In the genomic region with DNA sequence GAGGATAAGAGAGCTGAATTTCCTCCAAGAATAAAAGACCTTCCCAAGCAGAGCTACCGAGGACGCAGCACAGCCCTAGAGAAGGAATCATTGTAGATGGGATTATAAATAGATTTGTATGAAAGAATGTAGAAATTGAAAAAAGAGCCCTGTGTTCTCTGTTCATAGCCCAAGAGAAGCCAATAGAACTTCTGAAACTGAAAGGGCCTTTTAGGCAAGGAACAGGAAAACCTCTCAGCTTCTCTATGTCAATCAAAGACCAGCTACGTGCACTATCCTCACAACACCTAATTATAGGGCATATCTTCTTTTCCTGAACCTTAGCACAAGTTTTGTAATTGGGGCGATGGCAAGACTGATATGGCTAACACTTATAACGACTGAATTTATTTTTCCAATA, we compare ENCODE assay signal across 17 cellular contexts.
DNase-seq lines count a peak whose midpoint lies in the region; ATAC-seq and TF ChIP-seq lines count a peak whose summit lies in the region.
"Had no signal": no experiment of that assay in that cellular context is flagged by ENCODE, and none has a peak within 500 bp of the region (broad histone marks: within the 10 kb centered on the region; RNA-seq: fewer than 3 reads in every experiment).

No MANE protein-coding gene starts in this region.

- H3K27me3 Mint-ChIP-seq in stimulated activated naive B cell treated with anti-CD40 and anti-IgM and Interleukin-4, amounts not matched to agents 10 μg/mL and 1 μg/mL and 100 μg/mL, for 72 hours = no peaks in the 10 kb centered on the region
- H3K27me3 Mint-ChIP-seq: activated CD4-positive, alpha-beta T cell treated with anti-CD3 and anti-CD28 coated beads, Interleukin-2, amount 10 ng/mL, durations not matched to agents 7 days and 5 days; CD8-positive, alpha-beta memory T cell had no signal

- H3K9me3 Mint-ChIP-seq in stimulated activated naive B cell treated with anti-CD40 and anti-IgM and Interleukin-4, amounts not matched to agents 10 μg/mL and 1 μg/mL and 100 μg/mL, for 72 hours = no peaks in the 10 kb centered on the region
- H3K9me3 Mint-ChIP-seq: activated CD4-positive, alpha-beta T cell treated with anti-CD3 and anti-CD28 coated beads, Interleukin-2, amount 10 ng/mL, durations not matched to agents 7 days and 5 days; T-helper 2 cell treated with Interferon-gamma antibody and Interleukin-4, amounts not matched to agents 5 μg/mL and 100 μg/mL, for 36 hours had no signal

- no peak overlapping the region for H3K27ac Mint-ChIP-seq in stimulated activated naive B cell treated with anti-CD40 and anti-IgM and Interleukin-4, amounts not matched to agents 10 μg/mL and 1 μg/mL and 100 μg/mL, for 72 hours
- H3K27ac Mint-ChIP-seq: activated CD4-positive, alpha-beta T cell treated with anti-CD3 and anti-CD28 coated beads, Interleukin-2, amount 10 ng/mL, durations not matched to agents 7 days and 5 days; CD8-positive, alpha-beta memory T cell; T-helper 2 cell treated with Interferon-gamma antibody and Interleukin-4, amounts not matched to agents 5 μg/mL and 100 μg/mL, for 36 hours had no signal

- no peak overlapping the region for H3K4me3 ChIP-seq in ACC112 (ENCODE audit: low read depth, low read length)
- no peak overlapping the region for H3K4me3 ChIP-seq in ascending aorta
- H3K4me3 ChIP-seq: K562, pancreas, suprapubic skin had no signal

- H3K9me3 ChIP-seq in ascending aorta = no peaks in the 10 kb centered on the region
- H3K9me3 ChIP-seq: pancreas, suprapubic skin had no signal

- TF ChIP-seq CTCF in ascending aorta (IDR thresholded peaks at IDR 0.05) = no peak

- no peaks in the 10 kb centered on the region for H3K36me3 Mint-ChIP-seq in stimulated activated naive B cell treated with anti-CD40 and anti-IgM and Interleukin-4, amounts not matched to agents 10 μg/mL and 1 μg/mL and 100 μg/mL, for 72 hours
- H3K36me3 Mint-ChIP-seq: CD8-positive, alpha-beta memory T cell had no signal

- H3K27me3 ChIP-seq in ACC112 (ENCODE audit: insufficient read depth, low read length) (no peaks in the 10 kb centered on the region), ascending aorta (no peaks in the 10 kb centered on the region)
- H3K27me3 ChIP-seq: pancreas, suprapubic skin had no signal

- H3K4me1 ChIP-seq in ACC112 (ENCODE audit: control insufficient read depth, insufficient read depth, low read length, unreplicated experiment) = no peaks in the 10 kb centered on the region
- H3K4me1 ChIP-seq in ascending aorta = no peaks in the 10 kb centered on the region
- H3K4me1 ChIP-seq: pancreas, suprapubic skin had no signal

- H3K27ac ChIP-seq in ACC112 (ENCODE audit: low read depth, low read length) (no peak overlapping the region), ascending aorta (no peak overlapping the region)
- H3K27ac ChIP-seq: pancreas, suprapubic skin had no signal

- DNase-seq in MV-4-11 (lab: John Stamatoyannopoulos, UW) = peak; percentile 28
- DNase-seq in hippocampal formation (lab: John Stamatoyannopoulos, UW) = no peak
- DNase-seq in NCI-H2171 (lab: John Stamatoyannopoulos, UW) = no peak
- no peak for DNase-seq in ascending aorta (ENCODE audit: low spot score in 2 of 2)
- DNase-seq in stimulated activated naive B cell treated with anti-CD40 and anti-IgM and Interleukin-4, amounts not matched to agents 10 μg/mL and 1 μg/mL and 100 μg/mL, for 72 hours = no peak
- DNase-seq: activated CD4-positive, alpha-beta T cell treated with anti-CD3 and anti-CD28 coated beads, Interleukin-2, amount 10 ng/mL, durations not matched to agents 7 days and 5 days; activated T-cell treated with anti-CD3 and anti-CD28 coated beads, Interleukin-2, amount 50 U/mL, for 48 hours; CD8-positive, alpha-beta memory T cell; NCI-H187 treated with DMSO at 0.1 percent for 48 hours; pancreas; stimulated activated CD4-positive, alpha-beta T cell treated with anti-CD3 and anti-CD28 coated beads, Interleukin-12 subunit alpha, Interleukin-12 subunit beta, amount 100 ng/mL, for 4 hours had no signal

- no peaks in the 10 kb centered on the region for H3K36me3 ChIP-seq in ACC112 (ENCODE audit: insufficient read depth, low read length)
- no peaks in the 10 kb centered on the region for H3K36me3 ChIP-seq in ascending aorta
- H3K36me3 ChIP-seq: pancreas, suprapubic skin had no signal

- H3K4me1 Mint-ChIP-seq in stimulated activated naive B cell treated with anti-CD40 and anti-IgM and Interleukin-4, amounts not matched to agents 10 μg/mL and 1 μg/mL and 100 μg/mL, for 72 hours = no peaks in the 10 kb centered on the region
- H3K4me1 Mint-ChIP-seq: activated CD4-positive, alpha-beta T cell treated with anti-CD3 and anti-CD28 coated beads, Interleukin-2, amount 10 ng/mL, durations not matched to agents 7 days and 5 days; CD8-positive, alpha-beta memory T cell had no signal

- H2AFZ ChIP-seq in ACC112 (ENCODE audit: low read length, unreplicated experiment) = peak overlapping the region; percentile 40

- peak; percentile 76 for ATAC-seq in GM19455 (IDR thresholded peaks at IDR 0.05; ENCODE audit: unreplicated experiment)
- peak; percentile 83 for ATAC-seq in HG02852 (IDR thresholded peaks at IDR 0.05; ENCODE audit: unreplicated experiment)
- ATAC-seq in stimulated activated naive B cell treated with anti-CD40 and anti-IgM and Interleukin-4, amounts not matched to agents 10 μg/mL and 1 μg/mL and 100 μg/mL, for 72 hours (replicated peaks) = no peak
- ATAC-seq: K562, pancreas had no signal

- H3K4me3 Mint-ChIP-seq in stimulated activated naive B cell treated with anti-CD40 and anti-IgM and Interleukin-4, amounts not matched to agents 10 μg/mL and 1 μg/mL and 100 μg/mL, for 72 hours = no peak overlapping the region
- H3K4me3 Mint-ChIP-seq: activated CD4-positive, alpha-beta T cell treated with anti-CD3 and anti-CD28 coated beads, Interleukin-2, amount 10 ng/mL, durations not matched to agents 7 days and 5 days; CD8-positive, alpha-beta memory T cell; T-helper 2 cell treated with Interferon-gamma antibody and Interleukin-4, amounts not matched to agents 5 μg/mL and 100 μg/mL, for 36 hours had no signal

- no peaks in the 10 kb centered on the region for H3K79me2 ChIP-seq in ACC112 (ENCODE audit: control insufficient read depth, insufficient read depth, low read length, unreplicated experiment)

- intact Hi-C loops in ascending aorta (cut with DNase I) = no loop called here

Comparison
In these comparisons a context has a peak if more than half of its experiments do, and no peak if none do; other contexts are left out.
1. ATAC-seq: peak in GM19455 (single experiment) and HG02852 (single experiment); none in stimulated activated naive B cell treated with anti-CD40 and anti-IgM and Interleukin-4, amounts not matched to agents 10 μg/mL and 1 μg/mL and 100 μg/mL, for 72 hours (0 of 2).